In the genomic region with DNA sequence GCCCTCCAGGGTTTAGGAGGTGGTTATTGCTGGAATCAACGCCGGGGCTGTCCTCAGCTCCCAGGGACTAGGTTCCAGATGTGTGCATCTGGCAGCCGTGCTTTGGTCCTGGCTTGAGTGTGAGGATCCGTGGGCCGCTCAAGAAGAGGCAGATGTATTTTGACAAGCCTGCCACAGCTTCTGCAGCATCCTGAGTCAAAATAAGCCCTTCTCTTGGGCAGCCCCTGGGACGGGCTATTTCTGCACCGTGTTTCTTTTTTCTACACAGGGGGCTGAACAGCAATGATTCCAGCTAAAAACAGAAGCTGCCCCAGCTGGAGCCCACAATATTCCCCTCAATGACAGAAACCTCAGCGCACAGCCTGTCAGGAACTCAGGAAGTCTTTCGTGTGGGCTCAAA, we compare ENCODE assay signal across 36 cellular contexts. TPM values are rescaled to one million over a fixed set of nuclear protein-coding genes. Genes with fewer than 3 reads are reported as not detected.
"Had no signal": no experiment of that assay in that cellular context is flagged by ENCODE, and none has a peak within 500 bp of the region (broad histone marks: within the 10 kb centered on the region; RNA-seq: fewer than 3 reads in every experiment).

No MANE protein-coding gene starts in this region.

- H3K4me3 Mint-ChIP-seq: activated B cell treated with CpG ODN at 0.5 μM for 24 hours; activated CD8-positive, alpha-beta T cell treated with anti-CD3 and anti-CD28 coated beads for 36 hours; activated naive CD8-positive, alpha-beta T cell; activated T-cell treated with anti-CD3 and anti-CD28 coated beads, Interleukin-2, amount 50 U/mL, for 4 hours; activated T-helper 17 cell treated with anti-CD3 and anti-CD28 coated beads, Interleukin-2, amount 50 U/mL, for 72 hours; central memory CD8-positive, alpha-beta T cell; effector memory CD8-positive, alpha-beta T cell; T-helper 17 cell; T-helper 2 cell treated with Interferon-gamma antibody and Interleukin-4, amounts not matched to agents 5 μg/mL and 100 μg/mL, for 36 hours had no signal

- H3K4me1 ChIP-seq: esophagus muscularis mucosa, foreskin keratinocyte, gastrocnemius medialis had no signal

- H3K27me3 Mint-ChIP-seq: activated naive CD8-positive, alpha-beta T cell; activated T-helper 17 cell treated with anti-CD3 and anti-CD28 coated beads, Interleukin-2, amount 50 U/mL, for 72 hours had no signal

- FAIRE-seq: astrocyte, bronchial epithelial cell, colon had no signal

- H3K27ac ChIP-seq: brain microvascular endothelial cell, esophagus muscularis mucosa, foreskin keratinocyte, gastrocnemius medialis, heart left ventricle, WERI-Rb-1 had no signal

- DNase-seq: activated B cell treated with CpG ODN at 0.5 μM for 24 hours; activated CD4-positive, alpha-beta T cell treated with anti-CD3 and anti-CD28 coated beads for 48 hours; activated CD4-positive, alpha-beta T cell treated with anti-CD3 and anti-CD28 coated beads, Interleukin-2, amount 50 U/mL, for 1 hour; activated CD4-positive, alpha-beta T cell treated with anti-CD3 and anti-CD28 coated beads, Interleukin-2, amount 50 U/mL, for 48 hours; activated CD8-positive, alpha-beta memory T cell treated with anti-CD3 and anti-CD28 coated beads for 24 hours; activated CD8-positive, alpha-beta T cell treated with anti-CD3 and anti-CD28 coated beads for 36 hours; activated effector memory CD4-positive, alpha-beta T cell treated with Interleukin-2 at 50 U/mL for 16 hours; activated gamma-delta T cell treated with Interleukin-2 at 50 U/mL for 16 hours; activated naive CD4-positive, alpha-beta T cell treated with anti-CD3 and anti-CD28 coated beads, Interleukin-2, amount 50 U/mL, for 16 hours; activated naive CD4-positive, alpha-beta T cell treated with Interleukin-2 at 50 U/mL for 16 hours; activated T-cell treated with anti-CD3 and anti-CD28 coated beads, Interleukin-2, amount 50 U/mL, for 4 hours; amniotic stem cell; anterior cingulate cortex; brain microvascular endothelial cell; cortex of kidney; dermis blood vessel endothelial cell; effector CD4-positive, alpha-beta T cell; effector memory CD8-positive, alpha-beta T cell; erythroblast; foreskin keratinocyte; gastrocnemius medialis; glutamatergic neuron; heart left ventricle; T-helper 17 cell; T1000; WERI-Rb-1 had no signal

- H3K9me3 Mint-ChIP-seq: activated B cell treated with CpG ODN at 0.5 μM for 24 hours; activated CD8-positive, alpha-beta T cell treated with anti-CD3 and anti-CD28 coated beads for 36 hours; activated T-cell treated with anti-CD3 and anti-CD28 coated beads, Interleukin-2, amount 50 U/mL, for 4 hours; activated T-helper 17 cell treated with anti-CD3 and anti-CD28 coated beads, Interleukin-2, amount 50 U/mL, for 72 hours; central memory CD8-positive, alpha-beta T cell; effector memory CD8-positive, alpha-beta T cell; T-helper 2 cell treated with Interferon-gamma antibody and Interleukin-4, amounts not matched to agents 5 μg/mL and 100 μg/mL, for 36 hours had no signal

- ATAC-seq: activated CD4-positive, CD25-positive, alpha-beta regulatory T cell treated with anti-CD3 and anti-CD28 coated beads, Interleukin-2, amount 50 U/mL, for 24 hours; activated CD8-positive, alpha-beta T cell treated with anti-CD3 and anti-CD28 coated beads for 36 hours; activated T-cell treated with anti-CD3 and anti-CD28 coated beads, Interleukin-2, amount 50 U/mL, for 4 hours; activated T-helper 17 cell treated with anti-CD3 and anti-CD28 coated beads, Interleukin-2, amount 50 U/mL, for 72 hours; effector memory CD8-positive, alpha-beta T cell; foreskin keratinocyte; gastrocnemius medialis; heart left ventricle; T-helper 17 cell had no signal

- H3K36me3 ChIP-seq: brain microvascular endothelial cell, esophagus muscularis mucosa, gastrocnemius medialis, heart left ventricle, WERI-Rb-1 had no signal

- H3K27me3 ChIP-seq: foreskin keratinocyte had no signal

- H3K4me1 Mint-ChIP-seq: activated B cell treated with CpG ODN at 0.5 μM for 24 hours; central memory CD8-positive, alpha-beta T cell had no signal

- H3K9me3 ChIP-seq: esophagus muscularis mucosa, gastrocnemius medialis, heart left ventricle had no signal

- H3K27ac Mint-ChIP-seq: activated B cell treated with CpG ODN at 0.5 μM for 24 hours; activated CD8-positive, alpha-beta T cell treated with anti-CD3 and anti-CD28 coated beads for 36 hours; activated naive CD8-positive, alpha-beta T cell; activated T-helper 17 cell treated with anti-CD3 and anti-CD28 coated beads, Interleukin-2, amount 50 U/mL, for 72 hours; effector memory CD8-positive, alpha-beta T cell; T-helper 17 cell; T-helper 2 cell treated with Interferon-gamma antibody and Interleukin-4, amounts not matched to agents 5 μg/mL and 100 μg/mL, for 36 hours had no signal

- H3K4me3 ChIP-seq: esophagus muscularis mucosa, gastrocnemius medialis, heart left ventricle had no signal

RNA-seq across cellular contexts. Expression of a gene that starts 19.7 kb away (rescaled TPM):
- total RNA-seq: activated B cell treated with CpG ODN at 0.5 μM for 24 hours; activated CD8-positive, alpha-beta T cell treated with anti-CD3 and anti-CD28 coated beads for 36 hours; activated T-helper 17 cell treated with anti-CD3 and anti-CD28 coated beads, Interleukin-2, amount 50 U/mL, for 72 hours; bronchial epithelial cell; cardiac septum; dermis blood vessel endothelial cell; foreskin keratinocyte; gastrocnemius medialis; heart left ventricle; T-helper 17 cell had no signal
- polyA plus RNA-seq: foreskin keratinocyte, heart left ventricle had no signal
